Comparison of ENCODE assay signal across 1 cellular context in genomic region chr6:210104-210456, GRCh38.
TF ChIP-seq lines count a peak whose summit lies in the region.

No MANE protein-coding gene starts in this region.

TF ChIP-seq in GM23338, 12 proteins besides CTCF, POLR2A, EP300 and RAD21 (continued from another document):
- TF ChIP-seq ZNF462 (CRISPR knock-in tag; IDR thresholded peaks at IDR 0.05): no peak
- no peak for TF ChIP-seq EZH2phosphoT487 (IDR thresholded peaks at IDR 0.05; ENCODE audit: unreplicated experiment)
- no peak for TF ChIP-seq ETS1 (IDR thresholded peaks at IDR 0.05)
- no peak for TF ChIP-seq REST (IDR thresholded peaks at IDR 0.05; ENCODE audit: unreplicated experiment)
- TF ChIP-seq ZNF114 (CRISPR knock-in tag; IDR thresholded peaks at IDR 0.05): no peak
- TF ChIP-seq ZNF331 (CRISPR knock-in tag; IDR thresholded peaks at IDR 0.05; ENCODE audit: low read depth): no peak
- TF ChIP-seq JUNB (IDR thresholded peaks at IDR 0.05; ENCODE audit: unreplicated experiment): no peak
